ENCODE assay signal across 1 cellular context in the genomic region with DNA sequence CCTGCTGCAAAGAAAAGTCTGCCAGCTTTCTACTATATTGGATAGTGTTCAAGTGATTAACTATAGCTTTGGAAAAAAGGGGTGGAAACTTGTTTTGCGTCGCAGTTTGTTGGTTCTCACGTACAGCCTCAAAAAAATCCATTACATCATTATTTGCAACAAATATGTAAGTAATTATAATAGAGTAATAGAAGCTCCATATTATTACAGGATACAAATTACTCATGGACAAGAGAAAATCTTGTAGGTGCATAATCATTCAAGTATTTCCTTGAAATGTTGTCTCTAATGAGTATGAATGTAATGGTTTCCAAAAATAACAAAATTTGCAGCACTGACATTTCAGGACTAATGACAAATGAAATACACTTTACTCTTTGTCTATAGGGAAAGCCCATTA.
TF ChIP-seq lines count a peak whose summit lies in the region.

No MANE protein-coding gene starts in this region.

TF ChIP-seq in IMR-90, 13 proteins besides CTCF, POLR2A, EP300 and RAD21:
- TF ChIP-seq RCOR1 (IDR thresholded peaks at IDR 0.05; ENCODE audit: insufficient replicate concordance, low read length) (no peak), CEBPB (IDR thresholded peaks at IDR 0.05; ENCODE audit: low read depth, low read length) (no peak), SMC3 (IDR thresholded peaks at IDR 0.05; ENCODE audit: low read depth, low read length) (no peak), FOS (IDR thresholded peaks at IDR 0.05; ENCODE audit: low read depth, low read length) (no peak), MXI1 (IDR thresholded peaks at IDR 0.05; ENCODE audit: borderline replicate concordance, low read depth, low read length) (no peak), RFX5 (IDR thresholded peaks at IDR 0.05; ENCODE audit: low read depth, low read length) (no peak)
